1 cellular context compared by ENCODE assay signal in the genomic region with DNA sequence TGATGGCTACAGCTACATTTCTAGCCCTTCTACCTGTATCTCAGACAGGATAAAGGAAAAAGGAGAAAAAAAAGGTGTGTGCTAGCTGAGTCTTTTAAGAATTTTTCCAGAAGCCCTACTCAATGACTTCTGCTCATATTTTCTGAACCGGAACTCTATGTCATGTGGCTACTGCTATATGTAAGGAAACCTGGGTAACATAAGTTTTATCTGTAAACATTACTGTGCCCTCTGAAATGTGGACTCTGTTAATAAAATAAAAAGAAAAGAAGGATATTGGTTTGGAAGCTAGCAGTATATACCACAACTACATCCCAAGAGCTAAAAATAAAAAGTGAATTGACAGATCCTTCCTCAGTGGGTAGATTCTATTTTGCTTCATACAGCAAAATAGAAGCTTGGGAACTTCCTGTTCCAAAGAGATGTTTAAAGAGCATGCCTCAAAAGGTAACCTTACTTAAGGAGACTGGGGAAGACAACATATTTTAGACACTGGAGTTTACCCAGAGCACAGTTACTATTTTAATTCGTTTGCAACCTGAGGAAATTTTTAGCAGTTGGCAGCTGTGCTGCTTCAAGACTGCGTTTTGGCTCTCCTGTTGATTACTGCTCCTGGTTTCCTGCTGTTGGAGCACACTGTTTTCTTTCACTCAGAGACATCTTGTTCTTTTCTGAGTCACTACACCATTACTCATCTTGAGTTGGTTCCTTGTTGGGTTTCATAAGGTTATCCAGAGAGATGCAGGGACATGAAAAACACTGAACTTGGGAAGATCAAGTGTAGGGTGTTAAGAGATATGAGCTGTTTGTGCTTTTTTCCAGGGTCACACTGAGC.
TF ChIP-seq lines count a peak whose summit lies in the region.

No MANE protein-coding gene starts in this region.

TF ChIP-seq in A549, 52 proteins besides CTCF, POLR2A, EP300 and RAD21 (continued from another document):
- TF ChIP-seq, protein P1, sequence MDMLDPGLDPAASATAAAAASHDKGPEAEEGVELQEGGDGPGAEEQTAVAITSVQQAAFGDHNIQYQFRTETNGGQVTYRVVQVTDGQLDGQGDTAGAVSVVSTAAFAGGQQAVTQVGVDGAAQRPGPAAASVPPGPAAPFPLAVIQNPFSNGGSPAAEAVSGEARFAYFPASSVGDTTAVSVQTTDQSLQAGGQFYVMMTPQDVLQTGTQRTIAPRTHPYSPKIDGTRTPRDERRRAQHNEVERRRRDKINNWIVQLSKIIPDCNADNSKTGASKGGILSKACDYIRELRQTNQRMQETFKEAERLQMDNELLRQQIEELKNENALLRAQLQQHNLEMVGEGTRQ (IDR thresholded peaks at IDR 0.05), result no peak
- TF ChIP-seq MAFK (IDR thresholded peaks at IDR 0.05; ENCODE audit: partially characterized antibody), result peak; percentile 44
- no peak for TF ChIP-seq MAZ (IDR thresholded peaks at IDR 0.05; ENCODE audit: borderline replicate concordance, low read depth, low read length)
- no peak for TF ChIP-seq FOSL2 (IDR thresholded peaks at IDR 0.05)
- peak; percentile 67 for TF ChIP-seq FOSL2 (CRISPR knock-in tag; IDR thresholded peaks at IDR 0.05)
- no peak for TF ChIP-seq MYC (IDR thresholded peaks at IDR 0.05; ENCODE audit: borderline replicate concordance, low read length)
